Comparison of ENCODE assay signal across 7 cellular contexts in the genomic region with DNA sequence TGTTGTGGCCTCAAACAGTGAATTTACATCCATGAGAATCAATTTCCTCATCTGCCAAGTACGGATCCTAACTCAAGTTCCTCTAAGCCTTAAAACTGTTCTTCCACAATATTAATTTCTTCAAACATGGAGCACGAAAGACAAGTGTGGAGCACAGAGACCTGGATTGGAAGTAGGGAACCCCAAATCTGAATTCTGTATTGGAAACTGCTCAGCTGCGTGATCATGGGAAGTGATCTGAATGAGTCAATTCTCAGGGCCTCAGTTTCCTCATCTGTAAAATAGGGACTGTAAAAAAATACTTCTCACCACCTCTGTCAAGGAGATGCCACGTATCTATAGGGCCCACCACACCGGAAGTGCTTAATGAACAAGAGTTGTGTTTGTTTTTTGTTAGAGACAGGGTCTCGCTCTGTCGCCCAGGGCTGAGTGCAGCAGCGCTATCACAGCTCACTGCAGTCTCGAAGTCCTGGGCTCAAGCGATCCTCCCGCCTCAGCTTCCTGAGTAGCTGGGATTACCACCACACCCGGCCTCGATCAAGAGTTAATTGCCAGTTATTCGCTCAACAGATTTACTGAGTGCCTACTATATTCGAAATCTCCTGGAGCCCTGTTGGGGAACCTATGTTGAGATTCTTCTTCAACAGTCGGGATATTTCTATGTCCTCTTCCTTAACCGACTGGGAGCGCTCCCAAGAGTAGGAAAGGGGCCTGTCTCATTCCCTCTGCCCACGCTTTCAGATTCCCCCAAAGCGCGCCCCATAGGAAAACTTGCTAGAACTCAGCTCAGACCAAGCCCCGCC. TPM values are rescaled to one million over a fixed set of nuclear protein-coding genes. Genes with fewer than 3 reads are reported as not detected.
DNase-seq lines count a peak whose midpoint lies in the region; ATAC-seq and TF ChIP-seq lines count a peak whose summit lies in the region.

No MANE protein-coding gene starts in this region.

- DNase-seq in HFF-Myc (ENCODE audit: extremely low read depth, low read depth) (no peak), NCI-H226 (no peak), posterior cingulate gyrus (no peak)
- peak; percentile 48 for DNase-seq in activated CD8-positive, alpha-beta T cell treated with anti-CD3 and anti-CD28 coated beads for 36 hours
- DNase-seq in stimulated activated naive CD8-positive, alpha-beta T cell treated with anti-CD3 and anti-CD28 coated beads, Interleukin-15, Interleukin-2, amounts not matched to agents 100 U/mL and 50 U/mL, for 24 hours: peak; percentile 27
- no peak for DNase-seq in stimulated activated CD4-positive, alpha-beta T cell treated with anti-CD3 and anti-CD28 coated beads, Interleukin-4, amount 100 ng/mL, for 24 hours

- no peaks in the 10 kb centered on the region for H3K9me3 Mint-ChIP-seq in activated CD8-positive, alpha-beta T cell treated with anti-CD3 and anti-CD28 coated beads for 36 hours

- TF ChIP-seq CTCF in HFF-Myc (IDR thresholded peaks at IDR 0.05; ENCODE audit: low read depth, low read length, missing control alignments): no peak
- no peak for TF ChIP-seq CTCF in activated CD8-positive, alpha-beta T cell treated with anti-CD3 and anti-CD28 coated beads for 36 hours (IDR thresholded peaks at IDR 0.05)

- peaks cover 5% of the 10 kb centered on the region for H3K36me3 Mint-ChIP-seq in activated CD8-positive, alpha-beta T cell treated with anti-CD3 and anti-CD28 coated beads for 36 hours (ENCODE audit: low read depth)

- H3K4me3 ChIP-seq in HFF-Myc (replicated peaks; ENCODE audit: low read depth, low read length) (peak overlapping the region; percentile 95), iPS-11a (ENCODE audit: low read depth, low read length) (peak overlapping the region; percentile 52)

- CTCF ChIA-PET in activated CD8-positive, alpha-beta T cell treated with anti-CD3 and anti-CD28 coated beads for 36 hours (lab: Charles Lee): interaction anchor here (0.7 to 4.1 kb wide), 10 partner anchors 8 to 858 kb away, joined by 3 to 25 read pairs (median 4); partner anchors contain the start of gene SERTAD1

- peak overlapping the region; percentile 97 for H3K27ac Mint-ChIP-seq in activated CD8-positive, alpha-beta T cell treated with anti-CD3 and anti-CD28 coated beads for 36 hours

- peaks cover 26% of the 10 kb centered on the region for H3K4me1 Mint-ChIP-seq in activated CD8-positive, alpha-beta T cell treated with anti-CD3 and anti-CD28 coated beads for 36 hours (ENCODE audit: low read depth)

- H3K27me3 Mint-ChIP-seq in activated CD8-positive, alpha-beta T cell treated with anti-CD3 and anti-CD28 coated beads for 36 hours: no peaks in the 10 kb centered on the region

- ATAC-seq in activated CD8-positive, alpha-beta T cell treated with anti-CD3 and anti-CD28 coated beads for 36 hours: no peak
- no peak for ATAC-seq in stimulated activated naive CD8-positive, alpha-beta T cell treated with anti-CD3 and anti-CD28 coated beads, Interleukin-15, Interleukin-2, amounts not matched to agents 100 U/mL and 50 U/mL, for 24 hours

- H3K4me3 Mint-ChIP-seq in activated CD8-positive, alpha-beta T cell treated with anti-CD3 and anti-CD28 coated beads for 36 hours: peak overlapping the region; percentile 92

- intact Hi-C loops in activated CD8-positive, alpha-beta T cell treated with anti-CD3 and anti-CD28 coated beads for 36 hours (cut with micrococcal nuclease): loop anchor here (1.0 kb wide), 1 partner anchor 17 kb away; the partner anchor contains the start of gene SERTAD1
- intact Hi-C loops in posterior cingulate gyrus (cut with DNase I): loop anchor here (1.0 kb wide), 2 partner anchors 16 to 23 kb away; partner anchors contain the start of gene BLVRB

- POLR2A ChIA-PET in activated CD8-positive, alpha-beta T cell treated with anti-CD3 and anti-CD28 coated beads for 36 hours (lab: Charles Lee): interaction anchor here (0.9 to 2.9 kb wide), 6 partner anchors 9 to 129 kb away, joined by 4 to 29 read pairs (median 8); partner anchors contain the start of genes BLVRB and SERTAD1

RNA-seq across cellular contexts. Expression of gene SERTAD3, which starts 1.6 kb away (rescaled TPM):
- 10 to 100 TPM in 1 of 2 experiments, 1 to 10 TPM in 1; 8.8 to 11.2 TPM for total RNA-seq in activated CD8-positive, alpha-beta T cell treated with anti-CD3 and anti-CD28 coated beads for 36 hours

RNA-seq across cellular contexts. Expression of gene SERTAD1, which starts 16.7 kb away (rescaled TPM):
- total RNA-seq in activated CD8-positive, alpha-beta T cell treated with anti-CD3 and anti-CD28 coated beads for 36 hours: 10 to 100 TPM; 15.5 to 17.2 TPM

RNA-seq across cellular contexts. Expression of gene BLVRB, which starts 23.0 kb away (rescaled TPM):
- 10 to 100 TPM; 21.2 to 21.7 TPM for total RNA-seq in activated CD8-positive, alpha-beta T cell treated with anti-CD3 and anti-CD28 coated beads for 36 hours

RNA-seq across cellular contexts. Expression of gene SPTBN4, which starts 24.3 kb away (rescaled TPM):
- 1 to 10 TPM; 1.3 to 2.3 TPM for total RNA-seq in activated CD8-positive, alpha-beta T cell treated with anti-CD3 and anti-CD28 coated beads for 36 hours

RNA-seq across cellular contexts. Expression of gene PRX, which starts 29.4 kb away (rescaled TPM):
- 1 to 10 TPM; 1.2 TPM for total RNA-seq in activated CD8-positive, alpha-beta T cell treated with anti-CD3 and anti-CD28 coated beads for 36 hours

Comparison
In these comparisons a context has a peak if more than half of its experiments do, and no peak if none do; other contexts are left out.
1. DNase-seq: peak in activated CD8-positive, alpha-beta T cell treated with anti-CD3 and anti-CD28 coated beads for 36 hours (single experiment) and stimulated activated naive CD8-positive, alpha-beta T cell treated with anti-CD3 and anti-CD28 coated beads, Interleukin-15, Interleukin-2, amounts not matched to agents 100 U/mL and 50 U/mL, for 24 hours (single experiment); none in HFF-Myc (single experiment), NCI-H226 (single experiment), stimulated activated CD4-positive, alpha-beta T cell treated with anti-CD3 and anti-CD28 coated beads, Interleukin-4, amount 100 ng/mL, for 24 hours (single experiment) and posterior cingulate gyrus (0 of 10).